13 cellular contexts compared by ENCODE assay signal in genomic region chr16:28910046-28911031, GRCh38. TPM values are rescaled to one million over a fixed set of nuclear protein-coding genes. Genes with fewer than 3 reads are reported as not detected.
DNase-seq lines count a peak whose midpoint lies in the region; ATAC-seq and TF ChIP-seq lines count a peak whose summit lies in the region.
"Had no signal": no experiment of that assay in that cellular context is flagged by ENCODE, and none has a peak within 500 bp of the region (broad histone marks: within the 10 kb centered on the region; RNA-seq: fewer than 3 reads in every experiment).

No MANE protein-coding gene starts in this region.

- ATAC-seq in WTC11: no peak

- DNase-seq in DMS 273 (lab: John Stamatoyannopoulos, UW; ENCODE audit: unreplicated experiment): peak; percentile 39
- DNase-seq in DMS 273 treated with DMSO at 0.1 percent for 48 hours (lab: John Stamatoyannopoulos, UW): no peak
- peak; percentile 39 for DNase-seq in LoVo (ENCODE audit: low spot score)
- DNase-seq in SHP77 treated with DMSO at 0.1 percent for 48 hours (lab: John Stamatoyannopoulos, UW): peak; percentile 38
- no peak for DNase-seq in nephron progenitor cell
- no peak for DNase-seq in GF-D8 (lab: John Stamatoyannopoulos, UW)
- DNase-seq in WTC11 (ENCODE audit: low spot score): no peak
- no peak for DNase-seq in NCI-H1694 treated with DMSO at 0.1 percent for 48 hours (lab: John Stamatoyannopoulos, UW)
- DNase-seq: activated CD4-positive, CD25-positive, alpha-beta regulatory T cell; activated gamma-delta T cell; GDM1; GOT3; tibial artery had no signal

- peaks cover 17% of the 10 kb centered on the region for H3K36me3 Mint-ChIP-seq in nephron progenitor cell (ENCODE audit: low read depth)
- H3K36me3 Mint-ChIP-seq in WTC11: peaks cover 9% of the 10 kb centered on the region

- POLR2A ChIA-PET in WTC11 (lab: Charles Lee): no interaction called here

- no peak overlapping the region for H3K4me3 Mint-ChIP-seq in nephron progenitor cell
- no peak overlapping the region for H3K4me3 Mint-ChIP-seq in WTC11

- no peak for TF ChIP-seq CTCF in nephron progenitor cell (IDR thresholded peaks at IDR 0.05)
- TF ChIP-seq CTCF in WTC11 (IDR thresholded peaks at IDR 0.05): no peak

- CTCF ChIA-PET in WTC11 (lab: Charles Lee): interaction anchor here (0.9 kb wide), 1 partner anchor 35 kb away, joined by 4 read pairs; no protein-coding TSS in a partner anchor

- H3K27ac Mint-ChIP-seq in nephron progenitor cell (peak overlapping the region; percentile 80), WTC11 (no peak overlapping the region)

- H3K9me3 Mint-ChIP-seq in nephron progenitor cell (no peaks in the 10 kb centered on the region), WTC11 (no peaks in the 10 kb centered on the region)

- H3K27me3 Mint-ChIP-seq in nephron progenitor cell (ENCODE audit: low read depth, poor library complexity) (no peaks in the 10 kb centered on the region), WTC11 (ENCODE audit: low read depth) (no peaks in the 10 kb centered on the region)

- H3K4me1 Mint-ChIP-seq in nephron progenitor cell (peaks cover 6% of the 10 kb centered on the region), WTC11 (no peaks in the 10 kb centered on the region)

TF ChIP-seq in WTC11, 78 proteins besides CTCF, POLR2A, EP300 and RAD21 (continues in another document):
- no peak for TF ChIP-seq IRF1 (CRISPR knock-in tag; IDR thresholded peaks at IDR 0.05)
- no peak for TF ChIP-seq KAT7 (CRISPR knock-in tag; IDR thresholded peaks at IDR 0.05; ENCODE audit: borderline replicate concordance)
- no peak for TF ChIP-seq TEAD4 (CRISPR knock-in tag; IDR thresholded peaks at IDR 0.05)
- no peak for TF ChIP-seq ZNF317 (CRISPR knock-in tag; IDR thresholded peaks at IDR 0.05; ENCODE audit: borderline replicate concordance, low read depth)
- no peak for TF ChIP-seq HMGA2 (CRISPR knock-in tag; IDR thresholded peaks at IDR 0.05)
- TF ChIP-seq ATF1 (CRISPR knock-in tag; IDR thresholded peaks at IDR 0.05): no peak
- TF ChIP-seq NFE2L1 (CRISPR knock-in tag; IDR thresholded peaks at IDR 0.05): no peak
- no peak for TF ChIP-seq ARID4B (CRISPR knock-in tag; IDR thresholded peaks at IDR 0.05; ENCODE audit: borderline replicate concordance)
- no peak for TF ChIP-seq JUN (CRISPR knock-in tag; IDR thresholded peaks at IDR 0.05)
- no peak for TF ChIP-seq MLX (CRISPR knock-in tag; IDR thresholded peaks at IDR 0.05)
- no peak for TF ChIP-seq GTF2I (CRISPR knock-in tag; conservative IDR thresholded peaks at IDR 0.05)
- no peak for TF ChIP-seq AFF4 (CRISPR knock-in tag; IDR thresholded peaks at IDR 0.05; ENCODE audit: borderline replicate concordance)
- no peak for TF ChIP-seq ESRRA (CRISPR knock-in tag; IDR thresholded peaks at IDR 0.05; ENCODE audit: borderline replicate concordance)
- TF ChIP-seq FOXK1 (CRISPR knock-in tag; IDR thresholded peaks at IDR 0.05): no peak

RNA-seq across cellular contexts. Expression of gene RABEP2, which starts 14.7 kb away (rescaled TPM):
- 16.5 to 24.0 TPM (median 22.6 TPM) in 3 replicates for total RNA-seq in WTC11 (2021)

RNA-seq across cellular contexts. Expression of gene CD19, which starts 21.4 kb away (rescaled TPM):
- 0.90 to 2.5 TPM (median 2.5 TPM) in 3 replicates for total RNA-seq in WTC11 (2021)

RNA-seq across cellular contexts. Expression of gene ATP2A1, which starts 32.1 kb away (rescaled TPM):
- 4.7 to 6.4 TPM (median 5.6 TPM) in 3 replicates for total RNA-seq in WTC11 (2021)

RNA-seq across cellular contexts. Expression of gene NFATC2IP, which starts 40.4 kb away (rescaled TPM):
- 60.7 to 66.6 TPM (median 64.0 TPM) in 3 replicates for total RNA-seq in WTC11 (2021)

RNA-seq across cellular contexts. Expression of gene SH2B1, which starts 46.7 kb away (rescaled TPM):
- 51.6 to 55.3 TPM (median 53.1 TPM) in 3 replicates for total RNA-seq in WTC11 (2021)

Comparison
In these comparisons a context has a peak if more than half of its experiments do, and no peak if none do; other contexts are left out.
1. DNase-seq: peak in DMS 273 (single experiment), LoVo (single experiment) and SHP77 treated with DMSO at 0.1 percent for 48 hours (single experiment); none in DMS 273 treated with DMSO at 0.1 percent for 48 hours (single experiment), nephron progenitor cell (single experiment), GF-D8 (single experiment), WTC11 (single experiment) and NCI-H1694 treated with DMSO at 0.1 percent for 48 hours (single experiment).